ENCODE assay signal across 9 cellular contexts in the genomic region with DNA sequence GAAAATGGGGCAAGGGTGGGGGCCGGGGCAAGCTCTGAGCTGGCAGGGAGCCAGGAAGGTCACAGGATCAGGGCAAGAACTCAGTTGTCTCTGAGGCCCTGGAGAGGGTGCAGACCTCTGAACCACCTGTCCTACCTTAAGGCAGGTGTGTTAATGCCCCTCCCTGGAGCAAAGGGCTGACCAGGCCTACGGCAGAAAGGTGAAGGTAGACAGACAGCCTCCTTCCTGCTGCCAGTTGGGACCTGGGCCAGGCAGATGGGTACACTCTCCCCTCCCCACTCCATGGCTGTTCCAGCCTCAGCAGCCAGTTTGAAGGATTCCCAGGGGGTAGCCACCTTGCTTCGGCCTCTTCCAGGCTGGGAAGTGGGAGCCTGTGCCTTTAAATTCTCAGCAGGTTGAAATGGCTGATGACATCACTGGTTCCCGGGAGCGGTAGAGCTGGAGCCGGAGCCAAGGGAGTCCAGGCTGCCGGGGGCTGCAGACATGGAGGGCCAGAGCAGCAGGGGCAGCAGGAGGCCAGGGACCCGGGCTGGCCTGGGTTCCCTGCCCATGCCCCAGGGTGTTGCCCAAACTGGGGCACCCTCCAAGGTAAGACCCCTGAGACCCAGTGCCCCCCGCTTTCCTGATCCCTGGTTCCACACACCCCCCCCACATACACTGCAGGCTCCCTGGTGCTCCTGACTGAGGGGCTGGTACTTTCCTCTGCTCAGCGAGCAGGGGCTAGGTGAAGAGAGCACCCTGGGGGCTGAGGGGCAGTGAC. TPM values are rescaled to one million over a fixed set of nuclear protein-coding genes. Genes with fewer than 3 reads are reported as not detected.
DNase-seq lines count a peak whose midpoint lies in the region; ATAC-seq and TF ChIP-seq lines count a peak whose summit lies in the region.
"Had no signal": no experiment of that assay in that cellular context is flagged by ENCODE, and none has a peak within 500 bp of the region (broad histone marks: within the 10 kb centered on the region; RNA-seq: fewer than 3 reads in every experiment).

A gene with protein sequence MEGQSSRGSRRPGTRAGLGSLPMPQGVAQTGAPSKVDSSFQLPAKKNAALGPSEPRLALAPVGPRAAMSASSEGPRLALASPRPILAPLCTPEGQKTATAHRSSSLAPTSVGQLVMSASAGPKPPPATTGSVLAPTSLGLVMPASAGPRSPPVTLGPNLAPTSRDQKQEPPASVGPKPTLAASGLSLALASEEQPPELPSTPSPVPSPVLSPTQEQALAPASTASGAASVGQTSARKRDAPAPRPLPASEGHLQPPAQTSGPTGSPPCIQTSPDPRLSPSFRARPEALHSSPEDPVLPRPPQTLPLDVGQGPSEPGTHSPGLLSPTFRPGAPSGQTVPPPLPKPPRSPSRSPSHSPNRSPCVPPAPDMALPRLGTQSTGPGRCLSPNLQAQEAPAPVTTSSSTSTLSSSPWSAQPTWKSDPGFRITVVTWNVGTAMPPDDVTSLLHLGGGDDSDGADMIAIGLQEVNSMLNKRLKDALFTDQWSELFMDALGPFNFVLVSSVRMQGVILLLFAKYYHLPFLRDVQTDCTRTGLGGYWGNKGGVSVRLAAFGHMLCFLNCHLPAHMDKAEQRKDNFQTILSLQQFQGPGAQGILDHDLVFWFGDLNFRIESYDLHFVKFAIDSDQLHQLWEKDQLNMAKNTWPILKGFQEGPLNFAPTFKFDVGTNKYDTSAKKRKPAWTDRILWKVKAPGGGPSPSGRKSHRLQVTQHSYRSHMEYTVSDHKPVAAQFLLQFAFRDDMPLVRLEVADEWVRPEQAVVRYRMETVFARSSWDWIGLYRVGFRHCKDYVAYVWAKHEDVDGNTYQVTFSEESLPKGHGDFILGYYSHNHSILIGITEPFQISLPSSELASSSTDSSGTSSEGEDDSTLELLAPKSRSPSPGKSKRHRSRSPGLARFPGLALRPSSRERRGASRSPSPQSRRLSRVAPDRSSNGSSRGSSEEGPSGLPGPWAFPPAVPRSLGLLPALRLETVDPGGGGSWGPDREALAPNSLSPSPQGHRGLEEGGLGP (plus strand): TSS at position 435 of the 760 bp plus-strand sequence. CDS start 49 bp downstream, at position 484.

- POLR2A ChIA-PET in Caco-2 (lab: Charles Lee): no interaction called here

- H3K9me3 ChIP-seq in Caco-2: no peaks in the 10 kb centered on the region

- H3K4me1 ChIP-seq in Caco-2: peaks cover 8% of the 10 kb centered on the region

- H3K4me1 Mint-ChIP-seq in Caco-2 (ENCODE audit: low read depth, unreplicated experiment): peaks cover 6% of the 10 kb centered on the region

- H3K4me3 Mint-ChIP-seq in Caco-2 (ENCODE audit: unreplicated experiment): peak within 1 kb of the TSS; percentile 70
- H3K4me3 Mint-ChIP-seq: central memory CD8-positive, alpha-beta T cell had no signal

- intact Hi-C loops in Caco-2 (cut with micrococcal nuclease; ENCODE audit: unreplicated experiment): no loop called here

- no peaks in the 10 kb centered on the region for H3K9me3 Mint-ChIP-seq in Caco-2 (ENCODE audit: unreplicated experiment)
- H3K9me3 Mint-ChIP-seq: central memory CD8-positive, alpha-beta T cell had no signal

- H3K36me3 Mint-ChIP-seq in Caco-2 (ENCODE audit: insufficient read depth, unreplicated experiment): no peaks in the 10 kb centered on the region

- in situ Hi-C loops in astrocyte of the spinal cord (cut with HindIII; ENCODE audit: low sequenced_read_pairs): no loop called here

- no peaks in the 10 kb centered on the region for H3K36me3 ChIP-seq in Caco-2 (ENCODE audit: control insufficient read depth, insufficient read depth, low read length)

- H3K27ac Mint-ChIP-seq in Caco-2 (ENCODE audit: unreplicated experiment): peak within 1 kb of the TSS; percentile 20

- BruUV-seq in Caco-2 (replicated peaks; lab: Mats Ljungman, UMichigan): no TSS peak

- H3K4me3 ChIP-seq in Caco-2 (ENCODE audit: low read depth, low read length): peak within 1 kb of the TSS; percentile 47
- H3K4me3 ChIP-seq in astrocyte of the spinal cord (ENCODE audit: low read depth, low read length): peak within 1 kb of the TSS; percentile 49
- H3K4me3 ChIP-seq in skin epidermis: peak within 1 kb of the TSS in 5 of 7 experiments; percentile 12 to 37 (median 19)

- CTCF ChIA-PET in Caco-2 (lab: Charles Lee): no interaction called here

- no peaks in the 10 kb centered on the region for H3K27me3 Mint-ChIP-seq in Caco-2 (ENCODE audit: insufficient read depth, unreplicated experiment)

- H3K27me3 ChIP-seq in Caco-2 (replicated peaks; ENCODE audit: control insufficient read depth, insufficient read depth, low read length): no peaks in the 10 kb centered on the region

- no peak for TF ChIP-seq CTCF in Caco-2 (IDR thresholded peaks at IDR 0.05; ENCODE audit: insufficient read depth in 1 of 2, low read depth in 1 of 2, low read length in 1 of 2, severe bottlenecking in 1 of 2, unreplicated experiment in 1 of 2)
- TF ChIP-seq CTCF in astrocyte of the spinal cord (IDR thresholded peaks at IDR 0.05; ENCODE audit: low read depth, low read length): no peak

- DNase-seq in Caco-2 (peak in 1 of 2 experiments; percentile 64), NCI-H2029 (lab: John Stamatoyannopoulos, UW) (peak; percentile 84), astrocyte of the spinal cord (ENCODE audit: low read depth, low spot score) (peak; percentile 49), iPS-NIHi11 (ENCODE audit: low spot score) (peak; percentile 88)

- no peak for ATAC-seq in GM21528 (IDR thresholded peaks at IDR 0.05; ENCODE audit: low FRiP score, unreplicated experiment)
- ATAC-seq in GM21825 (IDR thresholded peaks at IDR 0.05; ENCODE audit: unreplicated experiment): no peak
- no peak for ATAC-seq in HG03045 (IDR thresholded peaks at IDR 0.05; ENCODE audit: unreplicated experiment)

- peak within 1 kb of the TSS in 11 of 21 experiments; percentile 5 to 73 (median 46) for H3K27ac ChIP-seq in skin epidermis

RNA-seq across cellular contexts. Expression of the gene that starts here (rescaled TPM):
- 6.8 and 7.8 TPM in 2 replicates for total RNA-seq in Caco-2 (2022)
